15 cellular contexts compared by ENCODE assay signal in the genomic region with DNA sequence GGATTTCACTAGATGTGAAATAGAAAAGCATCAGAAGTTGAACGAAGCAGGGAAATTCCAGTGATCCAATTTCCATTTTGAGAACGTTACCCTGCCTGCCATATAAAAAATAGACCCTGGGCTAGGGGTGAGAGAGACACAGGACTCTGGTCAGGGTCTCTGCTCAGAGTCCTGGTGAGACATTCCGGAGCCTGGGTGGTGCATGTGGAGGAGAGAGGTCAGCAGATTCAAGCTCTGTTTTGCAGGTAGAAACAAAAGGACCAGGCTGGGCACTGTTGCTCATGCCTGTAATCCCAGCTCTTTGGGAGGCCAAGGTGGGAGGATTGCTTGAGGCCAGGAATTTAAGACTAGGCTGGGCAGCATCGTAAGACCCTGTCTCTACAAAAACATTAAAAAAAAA. TPM values are rescaled to one million over a fixed set of nuclear protein-coding genes. Genes with fewer than 3 reads are reported as not detected.
DNase-seq lines count a peak whose midpoint lies in the region; ATAC-seq and TF ChIP-seq lines count a peak whose summit lies in the region.
"Had no signal": no experiment of that assay in that cellular context is flagged by ENCODE, and none has a peak within 500 bp of the region (broad histone marks: within the 10 kb centered on the region; RNA-seq: fewer than 3 reads in every experiment).

No MANE protein-coding gene starts in this region.

- H3K27me3 Mint-ChIP-seq in activated naive CD8-positive, alpha-beta T cell treated with anti-CD3 and anti-CD28 coated beads, Interleukin-2, amount 10 ng/mL, durations not matched to agents 7 days and 5 days = no peaks in the 10 kb centered on the region
- H3K27me3 Mint-ChIP-seq in activated naive CD8-positive, alpha-beta T cell treated with anti-CD3 and anti-CD28 coated beads for 36 hours = no peaks in the 10 kb centered on the region
- peaks cover 2% of the 10 kb centered on the region for H3K27me3 Mint-ChIP-seq in endothelial cell (ENCODE audit: unreplicated experiment)
- H3K27me3 Mint-ChIP-seq: activated CD8-positive, alpha-beta memory T cell treated with anti-CD3 and anti-CD28 coated beads, Interleukin-2, amount 10 ng/mL, durations not matched to agents 7 days and 5 days had no signal

- peak overlapping the region; percentile 26 for H3K27ac Mint-ChIP-seq in activated naive CD8-positive, alpha-beta T cell treated with anti-CD3 and anti-CD28 coated beads, Interleukin-2, amount 10 ng/mL, durations not matched to agents 7 days and 5 days
- no peak overlapping the region for H3K27ac Mint-ChIP-seq in activated naive CD8-positive, alpha-beta T cell treated with anti-CD3 and anti-CD28 coated beads for 36 hours
- no peak overlapping the region for H3K27ac Mint-ChIP-seq in endothelial cell (ENCODE audit: unreplicated experiment)
- H3K27ac Mint-ChIP-seq: activated CD8-positive, alpha-beta memory T cell treated with anti-CD3 and anti-CD28 coated beads, Interleukin-2, amount 10 ng/mL, durations not matched to agents 7 days and 5 days had no signal

- no peak overlapping the region for H2AFZ ChIP-seq in osteoblast (ENCODE audit: low read length)

- WGBS in upper lobe of left lung, 2 donors = 79 to 85% methylated on average over 4 of the region's 4 CpGs

- no peak for ATAC-seq in activated naive CD8-positive, alpha-beta T cell treated with anti-CD3 and anti-CD28 coated beads, Interleukin-2, amount 10 ng/mL, durations not matched to agents 7 days and 5 days (ENCODE audit: low read depth)
- no peak for ATAC-seq in upper lobe of left lung (ENCODE audit: low FRiP score in 2 of 2)
- ATAC-seq: activated CD8-positive, alpha-beta memory T cell treated with anti-CD3 and anti-CD28 coated beads, Interleukin-2, amount 10 ng/mL, durations not matched to agents 7 days and 5 days had no signal

- no peak for TF ChIP-seq CTCF in endothelial cell (IDR thresholded peaks at IDR 0.05; ENCODE audit: unreplicated experiment)
- TF ChIP-seq CTCF in osteoblast (IDR thresholded peaks at IDR 0.05; ENCODE audit: extremely low read depth, low read depth, low read length) = no peak
- no peak for TF ChIP-seq CTCF in upper lobe of left lung (IDR thresholded peaks at IDR 0.05)

- no peak for DNase-seq in activated naive CD8-positive, alpha-beta T cell treated with anti-CD3 and anti-CD28 coated beads, Interleukin-2, amount 10 ng/mL, durations not matched to agents 7 days and 5 days
- no peak for DNase-seq in activated naive CD8-positive, alpha-beta T cell treated with anti-CD3 and anti-CD28 coated beads for 36 hours
- DNase-seq in endothelial cell (ENCODE audit: low spot score) = no peak
- DNase-seq in osteoblast (ENCODE audit: insufficient read length, low spot score, missing footprints) = no peak
- DNase-seq in upper lobe of left lung = no peak
- no peak for DNase-seq in activated CD4-positive, CD25-positive, alpha-beta regulatory T cell (lab: John Stamatoyannopoulos, UW)
- DNase-seq in inferior parietal cortex (ENCODE audit: extremely low spot score) = no peak
- no peak for DNase-seq in HEK293T (ENCODE audit: extremely low spot score)
- DNase-seq: activated CD8-positive, alpha-beta memory T cell treated with anti-CD3 and anti-CD28 coated beads, Interleukin-2, amount 10 ng/mL, durations not matched to agents 7 days and 5 days; Calu3; effector memory CD4-positive, alpha-beta T cell; MV-4-11; NCI-H446; trophoblast cell had no signal

- TF ChIP-seq POLR2A in upper lobe of left lung (IDR thresholded peaks at IDR 0.05) = no peak

- H4K20me1 ChIP-seq in osteoblast (ENCODE audit: insufficient read depth, low read length) = peaks cover 13% of the 10 kb centered on the region

- no peak overlapping the region for H3K4me3 ChIP-seq in osteoblast (ENCODE audit: insufficient read depth, low read length)
- no peak overlapping the region for H3K4me3 ChIP-seq in upper lobe of left lung

- peaks cover 25% of the 10 kb centered on the region for H3K79me2 ChIP-seq in osteoblast (ENCODE audit: insufficient read depth, low read length)

- peaks cover 43% of the 10 kb centered on the region for H3K4me1 ChIP-seq in osteoblast (ENCODE audit: insufficient read depth, low read length)
- H3K4me1 ChIP-seq in upper lobe of left lung = peaks cover 64 to 90% (median 70%) of the 10 kb centered on the region in 4 donors

- POLR2A ChIA-PET in activated naive CD8-positive, alpha-beta T cell treated with anti-CD3 and anti-CD28 coated beads, Interleukin-2, amount 10 ng/mL, durations not matched to agents 7 days and 5 days (lab: Charles Lee) = no interaction called here
- POLR2A ChIA-PET in HEK293T (lab: Yijun Ruan, JAX) = no interaction called here

- no peak overlapping the region for H3K4me3 Mint-ChIP-seq in activated naive CD8-positive, alpha-beta T cell treated with anti-CD3 and anti-CD28 coated beads, Interleukin-2, amount 10 ng/mL, durations not matched to agents 7 days and 5 days
- no peak overlapping the region for H3K4me3 Mint-ChIP-seq in activated naive CD8-positive, alpha-beta T cell treated with anti-CD3 and anti-CD28 coated beads for 36 hours
- H3K4me3 Mint-ChIP-seq in endothelial cell (ENCODE audit: unreplicated experiment) = peak overlapping the region; percentile 63
- H3K4me3 Mint-ChIP-seq: activated CD8-positive, alpha-beta memory T cell treated with anti-CD3 and anti-CD28 coated beads, Interleukin-2, amount 10 ng/mL, durations not matched to agents 7 days and 5 days had no signal

- H3K4me2 ChIP-seq in osteoblast (ENCODE audit: insufficient read depth, low read length) = no peak overlapping the region

- no peaks in the 10 kb centered on the region for H3K9me3 ChIP-seq in osteoblast (ENCODE audit: low read depth, low read length)
- H3K9me3 ChIP-seq in upper lobe of left lung = no peaks in the 10 kb centered on the region

- peaks cover 33% of the 10 kb centered on the region for H3K4me1 Mint-ChIP-seq in activated naive CD8-positive, alpha-beta T cell treated with anti-CD3 and anti-CD28 coated beads, Interleukin-2, amount 10 ng/mL, durations not matched to agents 7 days and 5 days
- H3K4me1 Mint-ChIP-seq in activated naive CD8-positive, alpha-beta T cell treated with anti-CD3 and anti-CD28 coated beads for 36 hours = peaks cover 34% of the 10 kb centered on the region
- H3K4me1 Mint-ChIP-seq in endothelial cell (ENCODE audit: unreplicated experiment) = peaks cover 49% of the 10 kb centered on the region

- no peak for TF ChIP-seq EP300 in upper lobe of left lung (IDR thresholded peaks at IDR 0.05)

- no peaks in the 10 kb centered on the region for H3K36me3 ChIP-seq in osteoblast (ENCODE audit: insufficient read depth, low read length)
- peaks cover 0 to 4% (median 0%) of the 10 kb centered on the region in 4 donors for H3K36me3 ChIP-seq in upper lobe of left lung

- no peaks in the 10 kb centered on the region for H3K27me3 ChIP-seq in osteoblast (ENCODE audit: insufficient read depth, low read length)
- no peaks in the 10 kb centered on the region for H3K27me3 ChIP-seq in upper lobe of left lung

- H3K9me3 Mint-ChIP-seq in activated naive CD8-positive, alpha-beta T cell treated with anti-CD3 and anti-CD28 coated beads, Interleukin-2, amount 10 ng/mL, durations not matched to agents 7 days and 5 days = no peaks in the 10 kb centered on the region
- H3K9me3 Mint-ChIP-seq in activated naive CD8-positive, alpha-beta T cell treated with anti-CD3 and anti-CD28 coated beads for 36 hours = no peaks in the 10 kb centered on the region
- no peaks in the 10 kb centered on the region for H3K9me3 Mint-ChIP-seq in endothelial cell (ENCODE audit: unreplicated experiment)

- H3K27ac ChIP-seq in osteoblast (ENCODE audit: low read depth, low read length) (peak overlapping the region; percentile 75), upper lobe of left lung (peak overlapping the region; percentile 67 to 85 (median 80))
- H3K27ac ChIP-seq: HL-60 had no signal

- CTCF ChIA-PET in HEK293T (lab: Yijun Ruan, JAX) = no interaction called here

- H3K36me3 Mint-ChIP-seq in activated naive CD8-positive, alpha-beta T cell treated with anti-CD3 and anti-CD28 coated beads, Interleukin-2, amount 10 ng/mL, durations not matched to agents 7 days and 5 days = peaks cover 2% of the 10 kb centered on the region
- H3K36me3 Mint-ChIP-seq in activated naive CD8-positive, alpha-beta T cell treated with anti-CD3 and anti-CD28 coated beads for 36 hours = peaks cover 1% of the 10 kb centered on the region
- H3K36me3 Mint-ChIP-seq in endothelial cell (ENCODE audit: low read depth, unreplicated experiment) = peaks cover 17% of the 10 kb centered on the region
- H3K36me3 Mint-ChIP-seq: activated CD8-positive, alpha-beta memory T cell treated with anti-CD3 and anti-CD28 coated beads, Interleukin-2, amount 10 ng/mL, durations not matched to agents 7 days and 5 days had no signal

TF ChIP-seq in HEK293T, 16 proteins besides CTCF, POLR2A, EP300 and RAD21:
- TF ChIP-seq SUZ12 (IDR thresholded peaks at IDR 0.05) (no peak), SP1 (IDR thresholded peaks at IDR 0.05) (no peak), FOXA1 (IDR thresholded peaks at IDR 0.05) (no peak), HDGF (IDR thresholded peaks at IDR 0.05; ENCODE audit: borderline replicate concordance) (no peak), L3MBTL2 (conservative IDR thresholded peaks at IDR 0.05) (no peak), BHLHE40 (IDR thresholded peaks at IDR 0.05; ENCODE audit: borderline replicate concordance) (no peak), ARNT (IDR thresholded peaks at IDR 0.05) (no peak)

RNA-seq across cellular contexts. Expression of a gene that starts 17.9 kb away (rescaled TPM):
- total RNA-seq in activated naive CD8-positive, alpha-beta T cell treated with anti-CD3 and anti-CD28 coated beads, Interleukin-2, amount 10 ng/mL, durations not matched to agents 7 days and 5 days = 1 to 10 TPM; 2.5 to 3.1 TPM
- 1 to 10 TPM; 8.8 to 9.2 TPM for total RNA-seq in activated naive CD8-positive, alpha-beta T cell treated with anti-CD3 and anti-CD28 coated beads for 36 hours
- 184 TPM for total RNA-seq in endothelial cell (ENCODE audit: unreplicated experiment)
- 94.6 and 107 TPM in 2 replicates for total RNA-seq in osteoblast
- 10 to 100 TPM; 46.1 to 91.5 (median 67.8) TPM for total RNA-seq in upper lobe of left lung

RNA-seq across cellular contexts. Expression of a gene that starts 51.2 kb away (rescaled TPM):
- total RNA-seq in activated naive CD8-positive, alpha-beta T cell treated with anti-CD3 and anti-CD28 coated beads, Interleukin-2, amount 10 ng/mL, durations not matched to agents 7 days and 5 days = 10 to 100 TPM; 90.4 to 98.8 TPM
- 10 to 100 TPM; 25.6 to 27.0 TPM for total RNA-seq in activated naive CD8-positive, alpha-beta T cell treated with anti-CD3 and anti-CD28 coated beads for 36 hours
- 137 TPM for total RNA-seq in endothelial cell (ENCODE audit: unreplicated experiment)
- 15.9 and 37.1 TPM in 2 replicates for total RNA-seq in osteoblast
- 1 to 10 TPM; 5.0 to 9.4 (median 7.2) TPM for total RNA-seq in upper lobe of left lung
